Comparison of ENCODE assay signal across 8 cellular contexts in genomic region chr1:67685558-67686271, GRCh38. TPM values are rescaled to one million over a fixed set of nuclear protein-coding genes. Genes with fewer than 3 reads are reported as not detected.
DNase-seq lines count a peak whose midpoint lies in the region; ATAC-seq, FAIRE-seq and TF ChIP-seq lines count a peak whose summit lies in the region.

No MANE protein-coding gene starts in this region.

- ATAC-seq in HG02970 (IDR thresholded peaks at IDR 0.05; ENCODE audit: low FRiP score, unreplicated experiment): peak; percentile 13
- peak; percentile 12 to 41 (median 38) for ATAC-seq in pancreas
- peak; percentile 34 for ATAC-seq in upper lobe of right lung

- H3K27ac ChIP-seq in Peyer's patch: peak overlapping the region; percentile 89 to 99 (median 94)
- peak overlapping the region; percentile 90 to 94 (median 94) for H3K27ac ChIP-seq in pancreas
- peak overlapping the region; percentile 91 for H3K27ac ChIP-seq in upper lobe of right lung

- intact Hi-C loops in pancreas (cut with DNase I) (loop anchor here in 1 of 3 donors (10.0 kb wide), 1 partner anchor 111 kb away; no protein-coding TSS in a partner anchor), upper lobe of right lung (cut with DNase I) (no loop called here)

- TF ChIP-seq POLR2A in Peyer's patch (IDR thresholded peaks at IDR 0.05): no peak

- H3K27me3 ChIP-seq in Peyer's patch (no peaks in the 10 kb centered on the region), pancreas (no peaks in the 10 kb centered on the region), upper lobe of right lung (no peaks in the 10 kb centered on the region)

- no peaks in the 10 kb centered on the region for H3K9me3 ChIP-seq in Peyer's patch
- H3K9me3 ChIP-seq in pancreas: no peaks in the 10 kb centered on the region
- H3K9me3 ChIP-seq in upper lobe of right lung: no peaks in the 10 kb centered on the region

- H3K36me3 ChIP-seq in Peyer's patch (peaks cover 0 to 20% (median 3%) of the 10 kb centered on the region in 3 donors), pancreas (peaks cover 0 to 13% (median 0%) of the 10 kb centered on the region in 3 donors), upper lobe of right lung (peaks cover 24% of the 10 kb centered on the region)

- DNase-seq in NCI-H345 (lab: John Stamatoyannopoulos, UW) (peak; percentile 48), NCI-H345 treated with DMSO at 0.1 percent for 48 hours (lab: John Stamatoyannopoulos, UW; ENCODE audit: unreplicated experiment) (no peak), Peyer's patch (peak; percentile 54 to 75 (median 75)), glomerular visceral epithelial cell (ENCODE audit: extremely low spot score) (peak; percentile 53), pancreas (peak; percentile 52 to 88 (median 66)), upper lobe of right lung (peak; percentile 83)
- DNase-seq in activated effector memory CD4-positive, alpha-beta T cell treated with anti-CD3 and anti-CD28 coated beads, Interleukin-2, amount 50 U/mL, for 16 hours: peak; percentile 88

- no peak for FAIRE-seq in pancreas (lab: Jason Lieb, UNC)

- TF ChIP-seq CTCF in Peyer's patch (IDR thresholded peaks at IDR 0.05) (no peak), pancreas (IDR thresholded peaks at IDR 0.05) (no peak), upper lobe of right lung (IDR thresholded peaks at IDR 0.05) (no peak)

- peaks cover 0 to 30% (median 6%) of the 10 kb centered on the region in 4 donors for H3K4me1 ChIP-seq in Peyer's patch
- peaks cover 14 to 31% (median 18%) of the 10 kb centered on the region in 3 donors for H3K4me1 ChIP-seq in pancreas
- H3K4me1 ChIP-seq in upper lobe of right lung: peaks cover 22% of the 10 kb centered on the region

- WGBS in pancreas, 2 donors: 0% methylated on average over 44 to 66 of the region's 66 CpGs

- H3K4me3 ChIP-seq in Peyer's patch (peak overlapping the region; percentile 68 to 89 (median 80)), pancreas (peak overlapping the region; percentile 71 to 91 (median 86)), upper lobe of right lung (peak overlapping the region; percentile 91)

RNA-seq across cellular contexts. Expression of gene GADD45A, which starts 0.7 kb away (rescaled TPM):
- 10 to 100 TPM; 22.3 to 73.7 (median 55.1) TPM for total RNA-seq in Peyer's patch
- total RNA-seq in pancreas: 10 to 100 TPM in 5 of 6 donors, 1 to 10 TPM in 1; 7.9 to 16.9 (median 12.7) TPM
- 10 to 100 TPM; 16.1 to 17.3 TPM for polyA plus RNA-seq in pancreas
- 16.4 TPM for total RNA-seq in upper lobe of right lung
